14 cellular contexts compared by ENCODE assay signal in genomic region chr17:32161506-32162365, GRCh38. TPM values are rescaled to one million over a fixed set of nuclear protein-coding genes. Genes with fewer than 3 reads are reported as not detected.
DNase-seq lines count a peak whose midpoint lies in the region; ATAC-seq, FAIRE-seq and TF ChIP-seq lines count a peak whose summit lies in the region.
"Had no signal": no experiment of that assay in that cellular context is flagged by ENCODE, and none has a peak within 500 bp of the region (broad histone marks: within the 10 kb centered on the region; RNA-seq: fewer than 3 reads in every experiment).

No MANE protein-coding gene starts in this region.

- peaks cover 19% of the 10 kb centered on the region for H3K4me1 Mint-ChIP-seq in activated naive CD8-positive, alpha-beta T cell treated with anti-CD3 and anti-CD28 coated beads, Interleukin-2, amount 50 U/mL, for 24 hours
- peaks cover 6% of the 10 kb centered on the region for H3K4me1 Mint-ChIP-seq in activated naive CD8-positive, alpha-beta T cell treated with anti-CD3 and anti-CD28 coated beads for 36 hours
- H3K4me1 Mint-ChIP-seq: GM23338 had no signal

- no peak for TF ChIP-seq POLR2A in spleen (IDR thresholded peaks at IDR 0.05)

- peaks cover 55% of the 10 kb centered on the region for H3K36me3 ChIP-seq in WERI-Rb-1
- peaks cover 0 to 71% (median 14%) of the 10 kb centered on the region in 6 donors for H3K36me3 ChIP-seq in spleen

- peaks cover 6% of the 10 kb centered on the region for H3K9me3 Mint-ChIP-seq in activated naive CD8-positive, alpha-beta T cell treated with anti-CD3 and anti-CD28 coated beads, Interleukin-2, amount 50 U/mL, for 24 hours
- peaks cover 9% of the 10 kb centered on the region for H3K9me3 Mint-ChIP-seq in activated naive CD8-positive, alpha-beta T cell treated with anti-CD3 and anti-CD28 coated beads for 36 hours

- H3K27me3 ChIP-seq in WERI-Rb-1 (ENCODE audit: insufficient read depth, low read depth, severe bottlenecking) = no peaks in the 10 kb centered on the region
- H3K27me3 ChIP-seq in spleen (replicated peaks in 1 of 7) = no peaks in the 10 kb centered on the region
- H3K27me3 ChIP-seq: thyroid gland had no signal

- H3K9me3 ChIP-seq in WERI-Rb-1 (ENCODE audit: severe bottlenecking) = peaks cover 5% of the 10 kb centered on the region
- peaks cover 3 to 12% (median 10%) of the 10 kb centered on the region in 8 donors for H3K9me3 ChIP-seq in spleen
- H3K9me3 ChIP-seq: thyroid gland had no signal

- no peak overlapping the region for H3K27ac ChIP-seq in WERI-Rb-1
- H3K27ac ChIP-seq in spleen = no peak overlapping the region
- H3K27ac ChIP-seq: thyroid gland had no signal

- H3K4me3 ChIP-seq in fibroblast of the aortic adventitia (ENCODE audit: low read depth, low read length) (no peak overlapping the region), WERI-Rb-1 (ENCODE audit: low read depth, low read length) (no peak overlapping the region), spleen (no peak overlapping the region)
- H3K4me3 ChIP-seq: GM23338, thyroid gland had no signal

- TF ChIP-seq CTCF in fibroblast of the aortic adventitia (IDR thresholded peaks at IDR 0.05; ENCODE audit: insufficient read depth, low read length) (no peak), WERI-Rb-1 (IDR thresholded peaks at IDR 0.05; ENCODE audit: low read depth, low read length) (no peak), spleen (IDR thresholded peaks at IDR 0.05 in 8 of 11, conservative IDR thresholded peaks at IDR 0.05 in 3 of 11) (no peak)

- peaks cover 36% of the 10 kb centered on the region for H3K36me3 Mint-ChIP-seq in activated naive CD8-positive, alpha-beta T cell treated with anti-CD3 and anti-CD28 coated beads, Interleukin-2, amount 50 U/mL, for 24 hours (ENCODE audit: low read depth)
- peaks cover 39% of the 10 kb centered on the region for H3K36me3 Mint-ChIP-seq in activated naive CD8-positive, alpha-beta T cell treated with anti-CD3 and anti-CD28 coated beads for 36 hours

- WGBS in spleen, 5 donors = 70 to 92% (median 86%) methylated on average over 6 of the region's 6 CpGs

- H3K4me1 ChIP-seq in spleen = no peaks in the 10 kb centered on the region

- intact Hi-C loops in spleen (cut with DNase I; ENCODE audit: low total_unique reads) = no loop called here

- H3K27ac Mint-ChIP-seq in activated naive CD8-positive, alpha-beta T cell treated with anti-CD3 and anti-CD28 coated beads, Interleukin-2, amount 50 U/mL, for 24 hours = no peak overlapping the region
- H3K27ac Mint-ChIP-seq in activated naive CD8-positive, alpha-beta T cell treated with anti-CD3 and anti-CD28 coated beads for 36 hours = no peak overlapping the region
- H3K27ac Mint-ChIP-seq: GM23338 had no signal

- no peaks in the 10 kb centered on the region for H3K27me3 Mint-ChIP-seq in activated naive CD8-positive, alpha-beta T cell treated with anti-CD3 and anti-CD28 coated beads, Interleukin-2, amount 50 U/mL, for 24 hours
- H3K27me3 Mint-ChIP-seq in activated naive CD8-positive, alpha-beta T cell treated with anti-CD3 and anti-CD28 coated beads for 36 hours = no peaks in the 10 kb centered on the region

- no peak for DNase-seq in activated naive CD8-positive, alpha-beta T cell treated with anti-CD3 and anti-CD28 coated beads, Interleukin-2, amount 50 U/mL, for 24 hours
- no peak for DNase-seq in activated naive CD8-positive, alpha-beta T cell treated with anti-CD3 and anti-CD28 coated beads for 36 hours
- DNase-seq in T1000 (lab: John Stamatoyannopoulos, UW) = peak; percentile 81
- peak; percentile 81 for DNase-seq in fibroblast of the aortic adventitia (ENCODE audit: low read depth)
- DNase-seq in urothelium cell line (ENCODE audit: low spot score) = peak; percentile 72
- DNase-seq in WERI-Rb-1 = no peak
- no peak for DNase-seq in NK-92 treated with Interleukin-12 subunit alpha and Interleukin-12 subunit beta, amount 100 ng/mL, for 24 hours (lab: John Stamatoyannopoulos, UW)
- DNase-seq in spleen = no peak
- DNase-seq: erythroblast, GDM1, NCI-H69, nucleus accumbens, thyroid gland had no signal

- H3K4me3 Mint-ChIP-seq in activated naive CD8-positive, alpha-beta T cell treated with anti-CD3 and anti-CD28 coated beads, Interleukin-2, amount 50 U/mL, for 24 hours = no peak overlapping the region
- no peak overlapping the region for H3K4me3 Mint-ChIP-seq in activated naive CD8-positive, alpha-beta T cell treated with anti-CD3 and anti-CD28 coated beads for 36 hours
- H3K4me3 Mint-ChIP-seq: GM23338 had no signal

- peak; percentile 59 for ATAC-seq in activated naive CD8-positive, alpha-beta T cell treated with anti-CD3 and anti-CD28 coated beads, Interleukin-2, amount 50 U/mL, for 24 hours
- ATAC-seq: GM23338 had no signal

- no peak for FAIRE-seq in urothelium cell line (lab: Jason Lieb, UNC)

RNA-seq across cellular contexts. Expression of gene RHOT1, which starts 19.4 kb away (rescaled TPM):
- total RNA-seq in activated naive CD8-positive, alpha-beta T cell treated with anti-CD3 and anti-CD28 coated beads for 36 hours = 10 to 100 TPM; 22.8 to 22.9 TPM
- total RNA-seq in fibroblast of the aortic adventitia (ENCODE audit: low replicate concordance) = 21.0 and 50.5 TPM in 2 replicates
- total RNA-seq in spleen = 10 to 100 TPM; 30.1 to 57.1 (median 35.3) TPM
- 10 to 100 TPM; 21.2 to 25.7 (median 25.1) TPM for polyA plus RNA-seq in spleen

Comparison
In these comparisons a context has a peak if more than half of its experiments do, and no peak if none do; other contexts are left out.
1. DNase-seq: peak in T1000 (single experiment), fibroblast of the aortic adventitia (single experiment) and urothelium cell line (single experiment); none in activated naive CD8-positive, alpha-beta T cell treated with anti-CD3 and anti-CD28 coated beads, Interleukin-2, amount 50 U/mL, for 24 hours (single experiment), activated naive CD8-positive, alpha-beta T cell treated with anti-CD3 and anti-CD28 coated beads for 36 hours (single experiment), WERI-Rb-1 (single experiment), NK-92 treated with Interleukin-12 subunit alpha and Interleukin-12 subunit beta, amount 100 ng/mL, for 24 hours (single experiment) and spleen (single experiment).